ENCODE assay signal across 14 cellular contexts in genomic region chr21:32364801-32365200, GRCh38. TPM values are rescaled to one million over a fixed set of nuclear protein-coding genes. Genes with fewer than 3 reads are reported as not detected.
DNase-seq lines count a peak whose midpoint lies in the region; ATAC-seq and TF ChIP-seq lines count a peak whose summit lies in the region.
"Had no signal": no experiment of that assay in that cellular context is flagged by ENCODE, and none has a peak within 500 bp of the region (broad histone marks: within the 10 kb centered on the region; RNA-seq: fewer than 3 reads in every experiment).

No MANE protein-coding gene starts in this region.

- TF ChIP-seq CTCF in ascending aorta (IDR thresholded peaks at IDR 0.05) (no peak), suprapubic skin (IDR thresholded peaks at IDR 0.05) (no peak)

- no peak for DNase-seq in activated T-cell treated with anti-CD3 and anti-CD28 coated beads, Interleukin-2, amount 50 U/mL, for 24 hours
- DNase-seq in activated T-cell treated with anti-CD3 and anti-CD28 coated beads, Interleukin-2, amount 50 U/mL, for 4 hours: no peak
- peak in 1 of 2 donors; percentile 33 for DNase-seq in ascending aorta (ENCODE audit: low spot score in 2 of 2)
- DNase-seq in suprapubic skin (ENCODE audit: low spot score in 2 of 2): peak in 1 of 2 donors; percentile 19
- no peak for DNase-seq in cerebellum (ENCODE audit: low spot score)
- DNase-seq in NCI-H2171 (lab: John Stamatoyannopoulos, UW): no peak
- no peak for DNase-seq in central memory CD4-positive, alpha-beta T cell
- DNase-seq: ACHN; Calu3; effector memory CD8-positive, alpha-beta T cell; MG63; natural killer cell; SHP77 treated with DMSO at 0.1 percent for 48 hours had no signal

- no peaks in the 10 kb centered on the region for H3K9me3 ChIP-seq in ascending aorta
- no peaks in the 10 kb centered on the region for H3K9me3 ChIP-seq in suprapubic skin
- H3K9me3 ChIP-seq: MG63 had no signal

- no peak overlapping the region for H3K4me3 Mint-ChIP-seq in activated T-cell treated with anti-CD3 and anti-CD28 coated beads, Interleukin-2, amount 50 U/mL, for 24 hours
- H3K4me3 Mint-ChIP-seq in activated T-cell treated with anti-CD3 and anti-CD28 coated beads, Interleukin-2, amount 50 U/mL, for 4 hours: no peak overlapping the region
- H3K4me3 Mint-ChIP-seq: effector memory CD8-positive, alpha-beta T cell; natural killer cell had no signal

- TF ChIP-seq POLR2A in suprapubic skin (IDR thresholded peaks at IDR 0.05): no peak

- no peak for ATAC-seq in activated T-cell treated with anti-CD3 and anti-CD28 coated beads, Interleukin-2, amount 50 U/mL, for 4 hours
- ATAC-seq: effector memory CD8-positive, alpha-beta T cell; natural killer cell had no signal

- H3K36me3 ChIP-seq in ascending aorta (peaks cover 89 to 97% of the 10 kb centered on the region in 2 donors), suprapubic skin (peaks cover 73% of the 10 kb centered on the region)

- peaks cover 99% of the 10 kb centered on the region for H3K36me3 Mint-ChIP-seq in activated T-cell treated with anti-CD3 and anti-CD28 coated beads, Interleukin-2, amount 50 U/mL, for 24 hours (ENCODE audit: low read depth)
- H3K36me3 Mint-ChIP-seq in activated T-cell treated with anti-CD3 and anti-CD28 coated beads, Interleukin-2, amount 50 U/mL, for 4 hours (ENCODE audit: insufficient read depth): peaks cover 65% of the 10 kb centered on the region

- no peaks in the 10 kb centered on the region for H3K4me1 Mint-ChIP-seq in activated T-cell treated with anti-CD3 and anti-CD28 coated beads, Interleukin-2, amount 50 U/mL, for 24 hours (ENCODE audit: low read depth)
- no peaks in the 10 kb centered on the region for H3K4me1 Mint-ChIP-seq in activated T-cell treated with anti-CD3 and anti-CD28 coated beads, Interleukin-2, amount 50 U/mL, for 4 hours (ENCODE audit: low read depth)
- H3K4me1 Mint-ChIP-seq: natural killer cell had no signal

- no peak for TF ChIP-seq EP300 in suprapubic skin (IDR thresholded peaks at IDR 0.05)

- 48% methylated on average over 4 of the region's 4 CpGs for WGBS in suprapubic skin

- H3K27me3 Mint-ChIP-seq in activated T-cell treated with anti-CD3 and anti-CD28 coated beads, Interleukin-2, amount 50 U/mL, for 24 hours: no peaks in the 10 kb centered on the region
- H3K27me3 Mint-ChIP-seq in activated T-cell treated with anti-CD3 and anti-CD28 coated beads, Interleukin-2, amount 50 U/mL, for 4 hours (ENCODE audit: low read depth): no peaks in the 10 kb centered on the region
- H3K27me3 Mint-ChIP-seq: effector memory CD8-positive, alpha-beta T cell had no signal

- H3K27ac ChIP-seq in ascending aorta (peak overlapping the region; percentile 22), layer of hippocampus (ENCODE audit: low read depth, low read length) (peak overlapping the region; percentile 69), suprapubic skin (peak overlapping the region; percentile 65)

- intact Hi-C loops in ascending aorta (cut with DNase I): no loop called here

- H3K27me3 ChIP-seq in ascending aorta (no peaks in the 10 kb centered on the region), layer of hippocampus (ENCODE audit: control insufficient read depth, insufficient read depth, low read length) (no peaks in the 10 kb centered on the region), suprapubic skin (no peaks in the 10 kb centered on the region)
- H3K27me3 ChIP-seq: MG63 had no signal

- no peak overlapping the region for H3K4me3 ChIP-seq in ascending aorta
- no peak overlapping the region for H3K4me3 ChIP-seq in suprapubic skin
- H3K4me3 ChIP-seq: MG63 had no signal

- peak overlapping the region; percentile 22 for H3K27ac Mint-ChIP-seq in activated T-cell treated with anti-CD3 and anti-CD28 coated beads, Interleukin-2, amount 50 U/mL, for 24 hours

- H3K4me1 ChIP-seq in ascending aorta: peaks cover 0 to 7% of the 10 kb centered on the region in 2 donors
- peaks cover 30% of the 10 kb centered on the region for H3K4me1 ChIP-seq in suprapubic skin

- H3K9me3 Mint-ChIP-seq in activated T-cell treated with anti-CD3 and anti-CD28 coated beads, Interleukin-2, amount 50 U/mL, for 24 hours: no peaks in the 10 kb centered on the region
- no peaks in the 10 kb centered on the region for H3K9me3 Mint-ChIP-seq in activated T-cell treated with anti-CD3 and anti-CD28 coated beads, Interleukin-2, amount 50 U/mL, for 4 hours
- H3K9me3 Mint-ChIP-seq: effector memory CD8-positive, alpha-beta T cell; natural killer cell had no signal

RNA-seq across cellular contexts. Expression of gene URB1, which starts 28.0 kb away (rescaled TPM):
- 10 to 100 TPM; 46.2 to 54.5 (median 53.7) TPM for total RNA-seq in activated T-cell treated with anti-CD3 and anti-CD28 coated beads, Interleukin-2, amount 50 U/mL, for 4 hours
- total RNA-seq in ascending aorta (35.4 TPM), suprapubic skin (10 to 100 TPM; 23.7 to 49.4 (median 33.0) TPM), cerebellum (20.6 TPM)

RNA-seq across cellular contexts. Expression of gene EVA1C, which starts 47.7 kb away (rescaled TPM):
- total RNA-seq in activated T-cell treated with anti-CD3 and anti-CD28 coated beads, Interleukin-2, amount 50 U/mL, for 4 hours: 10 to 100 TPM; 12.8 to 15.3 (median 14.7) TPM
- total RNA-seq in ascending aorta: 147 TPM
- total RNA-seq in suprapubic skin: 10 to 100 TPM; 57.1 to 98.6 (median 63.2) TPM
- total RNA-seq in cerebellum: 7.6 TPM
